In the genomic region with DNA sequence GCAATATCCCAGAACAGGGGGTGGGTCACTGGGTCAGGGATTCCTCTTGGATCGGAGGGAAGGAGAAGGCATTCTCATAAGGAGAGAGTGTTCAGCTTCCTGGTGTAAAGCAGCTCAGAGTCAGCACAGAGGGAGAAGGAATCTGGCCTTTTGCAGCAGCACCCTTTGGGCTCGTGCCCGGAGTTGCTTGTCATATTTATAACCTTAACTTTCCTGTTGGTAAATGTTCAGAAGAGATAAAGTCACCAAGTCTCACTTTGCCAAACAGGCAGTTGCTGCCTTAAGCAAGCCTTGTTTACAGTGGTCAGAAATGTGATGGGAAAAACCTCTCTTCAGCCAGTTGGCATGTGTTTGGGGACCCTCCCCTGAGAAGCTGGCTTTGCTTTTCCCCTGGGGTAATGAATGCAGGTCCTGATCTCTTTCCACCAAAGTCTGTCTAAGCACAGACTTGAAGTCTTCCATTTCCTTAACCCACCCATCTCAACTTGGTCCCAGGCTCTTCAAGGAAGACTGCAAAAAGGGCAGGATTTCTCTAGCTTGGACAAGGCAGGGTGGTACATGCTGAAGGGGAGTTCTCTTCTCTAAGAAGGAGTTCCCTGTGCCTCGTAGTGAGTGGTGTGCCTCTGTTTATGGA, we compare ENCODE assay signal across 8 cellular contexts.
DNase-seq lines count a peak whose midpoint lies in the region; ATAC-seq lines count a peak whose summit lies in the region.

No MANE protein-coding gene starts in this region.

- no peaks in the 10 kb centered on the region for H3K9me3 ChIP-seq in adipocyte (ENCODE audit: control insufficient read depth, low read length)

- peak overlapping the region; percentile 23 for H3K9ac ChIP-seq in adipocyte (ENCODE audit: low read length)

- peaks cover 34% of the 10 kb centered on the region for H3K4me1 ChIP-seq in adipocyte (ENCODE audit: control insufficient read depth, insufficient read depth, low read length)

- ATAC-seq in left cardiac atrium (peak; percentile 88 to 90), sciatic nerve (peak; percentile 78), GM19463 (IDR thresholded peaks at IDR 0.05; ENCODE audit: unreplicated experiment) (no peak), HG03175 (IDR thresholded peaks at IDR 0.05; ENCODE audit: unreplicated experiment) (no peak)

- peak; percentile 74 for DNase-seq in EH (ENCODE audit: low read depth)
- peak; percentile 46 for DNase-seq in adipocyte (ENCODE audit: low read depth)
- DNase-seq in left cardiac atrium = peak; percentile 91
- peak; percentile 80 for DNase-seq in sciatic nerve (ENCODE audit: low spot score)
- DNase-seq in SIG-M5 (lab: John Stamatoyannopoulos, UW) = no peak
- no peak for DNase-seq in SW 1271 (lab: John Stamatoyannopoulos, UW)

- H3K36me3 ChIP-seq in adipocyte (ENCODE audit: control insufficient read depth, insufficient read depth, low read length, severe bottlenecking) = peaks cover 2% of the 10 kb centered on the region

- H3K27me3 ChIP-seq in adipocyte (replicated peaks; ENCODE audit: control insufficient read depth, insufficient read depth, low read length) = no peaks in the 10 kb centered on the region

- H3K4me3 ChIP-seq in adipocyte (ENCODE audit: low read length) = no peak overlapping the region

- intact Hi-C loops in left cardiac atrium (cut with DNase I) (no loop called here), sciatic nerve (cut with DNase I) (no loop called here)

Comparison
In these comparisons a context has a peak if more than half of its experiments do, and no peak if none do; other contexts are left out.
1. DNase-seq: peak in EH (single experiment), adipocyte (single experiment), left cardiac atrium (single experiment) and sciatic nerve (single experiment); none in SIG-M5 (single experiment) and SW 1271 (0 of 2).
2. ATAC-seq: peak in left cardiac atrium (2 of 2) and sciatic nerve (single experiment); none in GM19463 (single experiment) and HG03175 (single experiment).